8 cellular contexts compared by ENCODE assay signal in genomic region chr1:15847100-15847892, GRCh38. TPM values are rescaled to one million over a fixed set of nuclear protein-coding genes. Genes with fewer than 3 reads are reported as not detected.
A peak's percentile ranks its signal among the peaks of the same experiment; 100 is the strongest.
DNase-seq lines count a peak whose midpoint lies in the region; ATAC-seq and TF ChIP-seq lines count a peak whose summit lies in the region.

SPEN (plus strand) TSS chr1:15847707; CDS start chr1:15848068, 361 bp downstream.

- no peaks in the 10 kb centered on the region for H3K27me3 Mint-ChIP-seq in activated naive CD8-positive, alpha-beta T cell treated with anti-CD3 and anti-CD28 coated beads, Interleukin-2, amount 50 U/mL, for 24 hours

- H3K79me2 ChIP-seq in parathyroid adenoma, result no peaks in the 10 kb centered on the region

- H3K4me3 ChIP-seq in GM12875 (ENCODE audit: low read depth, low read length) (peak within 1 kb of the TSS; percentile 90), parathyroid adenoma (ENCODE audit: low read depth, low read length) (peak within 1 kb of the TSS; percentile 84), tibial artery (peak within 1 kb of the TSS; percentile 93 to 98)

- H3K4me3 Mint-ChIP-seq in activated naive CD8-positive, alpha-beta T cell treated with anti-CD3 and anti-CD28 coated beads, Interleukin-2, amount 50 U/mL, for 24 hours, result peak within 1 kb of the TSS; percentile 91

- H3K9ac ChIP-seq in parathyroid adenoma, result peak within 1 kb of the TSS; percentile 50

- DNase-seq in NCI-H1436 (lab: John Stamatoyannopoulos, UW) (peak; percentile 94), SW480 (ENCODE audit: low spot score) (peak; percentile 95), Right ventricle myocardium superior (peak; percentile 99), tibial artery (peak; percentile 97 to 99)
- peak; percentile 99 for DNase-seq in activated naive CD8-positive, alpha-beta T cell treated with anti-CD3 and anti-CD28 coated beads, Interleukin-2, amount 50 U/mL, for 24 hours

- H3K27ac ChIP-seq in parathyroid adenoma (peak within 1 kb of the TSS; percentile 98), tibial artery (peak within 1 kb of the TSS; percentile 99)

- peak within 1 kb of the TSS; percentile 89 for H3K27ac Mint-ChIP-seq in activated naive CD8-positive, alpha-beta T cell treated with anti-CD3 and anti-CD28 coated beads, Interleukin-2, amount 50 U/mL, for 24 hours

- no peaks in the 10 kb centered on the region for H3K9me3 Mint-ChIP-seq in activated naive CD8-positive, alpha-beta T cell treated with anti-CD3 and anti-CD28 coated beads, Interleukin-2, amount 50 U/mL, for 24 hours

- H3K4me1 Mint-ChIP-seq in activated naive CD8-positive, alpha-beta T cell treated with anti-CD3 and anti-CD28 coated beads, Interleukin-2, amount 50 U/mL, for 24 hours, result peaks cover 53% of the 10 kb centered on the region

- H3K36me3 Mint-ChIP-seq in activated naive CD8-positive, alpha-beta T cell treated with anti-CD3 and anti-CD28 coated beads, Interleukin-2, amount 50 U/mL, for 24 hours (ENCODE audit: low read depth), result peaks cover 7% of the 10 kb centered on the region

- H3K4me1 ChIP-seq in parathyroid adenoma, result peaks cover 8% of the 10 kb centered on the region
- peaks cover 0 to 62% (median 31%) of the 10 kb centered on the region in 4 donors for H3K4me1 ChIP-seq in tibial artery

- peak within 1 kb of the TSS; percentile 77 for H2AFZ ChIP-seq in parathyroid adenoma

- H3K4me2 ChIP-seq in parathyroid adenoma (ENCODE audit: low read length), result peak within 1 kb of the TSS; percentile 97

- H3K9me3 ChIP-seq in parathyroid adenoma (ENCODE audit: control insufficient read depth, low read length), result no peaks in the 10 kb centered on the region
- H3K9me3 ChIP-seq in tibial artery, result no peaks in the 10 kb centered on the region

- intact Hi-C loops in Right ventricle myocardium superior (cut with DNase I), result loop anchor here (5.0 kb wide), 1 partner anchor 40 kb away; no protein-coding TSS in a partner anchor
- intact Hi-C loops in tibial artery (cut with DNase I; ENCODE audit: low total_unique reads), result no loop called here

- H3K27me3 ChIP-seq in parathyroid adenoma (ENCODE audit: control insufficient read depth, insufficient read depth, low read length) (no peaks in the 10 kb centered on the region), tibial artery (no peaks in the 10 kb centered on the region)

- no peak for TF ChIP-seq CTCF in GM12875 (IDR thresholded peaks at IDR 0.05; ENCODE audit: borderline replicate concordance, insufficient read depth, low read depth, low read length)
- no peak for TF ChIP-seq CTCF in parathyroid adenoma (IDR thresholded peaks at IDR 0.05)
- TF ChIP-seq CTCF in tibial artery (IDR thresholded peaks at IDR 0.05), result peak; percentile 6 to 25

- ATAC-seq in HG02798 (IDR thresholded peaks at IDR 0.05; ENCODE audit: poor library complexity, unreplicated experiment) (peak; percentile 83), Right ventricle myocardium superior (ENCODE audit: poor library complexity) (peak; percentile 95)
- ATAC-seq in activated naive CD8-positive, alpha-beta T cell treated with anti-CD3 and anti-CD28 coated beads, Interleukin-2, amount 50 U/mL, for 24 hours, result peak; percentile 90

- no peaks in the 10 kb centered on the region for H3K36me3 ChIP-seq in parathyroid adenoma (ENCODE audit: control insufficient read depth, insufficient read depth, low read length)
- H3K36me3 ChIP-seq in tibial artery, result no peaks in the 10 kb centered on the region

RNA-seq across cellular contexts. Expression of gene SPEN, which starts in this region (rescaled TPM):
- 20.3 TPM for total RNA-seq in Right ventricle myocardium superior

Comparison
In these comparisons a context has a peak if more than half of its experiments do, and no peak if none do; other contexts are left out.
1. Peak in every context shown above with its lines: DNase-seq, ATAC-seq, H3K4me3 ChIP-seq and H3K27ac ChIP-seq.
2. CTCF ChIP-seq: peak in tibial artery (2 of 2); none in GM12875 (single experiment) and parathyroid adenoma (single experiment).